1 cellular context compared by ENCODE assay signal in genomic region chr9:137237759-137238726, GRCh38.
TF ChIP-seq lines count a peak whose summit lies in the region.

No MANE protein-coding gene starts in this region.

TF ChIP-seq in WTC11, 78 proteins besides CTCF, POLR2A, EP300 and RAD21:
- TF ChIP-seq ZNF281 (CRISPR knock-in tag; IDR thresholded peaks at IDR 0.05) (no peak), AFF4 (CRISPR knock-in tag; IDR thresholded peaks at IDR 0.05; ENCODE audit: borderline replicate concordance) (no peak), HMGA2 (CRISPR knock-in tag; IDR thresholded peaks at IDR 0.05) (no peak), GABPB1 (CRISPR knock-in tag; IDR thresholded peaks at IDR 0.05) (no peak), ZNF671 (CRISPR knock-in tag; IDR thresholded peaks at IDR 0.05) (no peak)
